ENCODE assay signal across 33 cellular contexts in genomic region chr14:70748422-70748821, GRCh38.
"Had no signal": no experiment of that assay in that cellular context is flagged by ENCODE, and none has a peak within 500 bp of the region (broad histone marks: within the 10 kb centered on the region; RNA-seq: fewer than 3 reads in every experiment).

No MANE protein-coding gene starts in this region.

- H3K27me3 Mint-ChIP-seq: activated naive CD8-positive, alpha-beta T cell treated with anti-CD3 and anti-CD28 coated beads for 36 hours; central memory CD8-positive, alpha-beta T cell; natural killer cell treated with Interleukin-12 subunit alpha and Interleukin-12 subunit beta and Interleukin-15 and Interleukin-18, amount 100 ng/mL, for 72 hours; progenitor cell of endocrine pancreas; stimulated activated memory B cell treated with anti-CD40 and anti-IgM and Interleukin-4, amounts not matched to agents 10 μg/mL and 1 μg/mL and 100 μg/mL, for 72 hours; stimulated activated naive CD8-positive, alpha-beta T cell treated with anti-CD3 and anti-CD28 coated beads, Interleukin-15, amount 100 ng/mL, for 72 hours had no signal

- H3K36me3 ChIP-seq: ascending aorta, lower lobe of right lung, thyroid gland, upper lobe of left lung had no signal

- H3K27me3 ChIP-seq: ascending aorta, esophagus squamous epithelium, heart left ventricle, thyroid gland, upper lobe of left lung had no signal

- H3K27ac Mint-ChIP-seq: activated naive CD8-positive, alpha-beta T cell treated with anti-CD3 and anti-CD28 coated beads for 36 hours; natural killer cell treated with Interleukin-12 subunit alpha and Interleukin-12 subunit beta and Interleukin-15 and Interleukin-18, amount 100 ng/mL, for 72 hours; progenitor cell of endocrine pancreas; stimulated activated memory B cell treated with anti-CD40 and anti-IgM and Interleukin-4, amounts not matched to agents 10 μg/mL and 1 μg/mL and 100 μg/mL, for 72 hours; stimulated activated naive CD8-positive, alpha-beta T cell treated with anti-CD3 and anti-CD28 coated beads, Interleukin-15, amount 100 ng/mL, for 72 hours; T-helper 1 cell treated with Interleukin-12 subunit alpha and Interleukin-12 subunit beta and Interleukin-4 antibody, amounts not matched to agents 30 μg/mL and 1 μg/mL, for 36 hours had no signal

- H3K9me3 ChIP-seq: ascending aorta, esophagus squamous epithelium, heart left ventricle, lower lobe of right lung, thyroid gland, upper lobe of left lung had no signal

- H3K4me1 ChIP-seq: ascending aorta, esophagus squamous epithelium, heart left ventricle had no signal

- ATAC-seq: heart left ventricle; left lobe of liver; lower lobe of right lung; natural killer cell treated with Interleukin-12 subunit alpha and Interleukin-12 subunit beta and Interleukin-15 and Interleukin-18, amount 100 ng/mL, for 72 hours; sciatic nerve; stimulated activated memory B cell treated with anti-CD40 and anti-IgM and Interleukin-4, amounts not matched to agents 10 μg/mL and 1 μg/mL and 100 μg/mL, for 72 hours; stimulated activated naive CD8-positive, alpha-beta T cell treated with anti-CD3 and anti-CD28 coated beads, Interleukin-15, amount 100 ng/mL, for 72 hours had no signal

- H3K4me3 Mint-ChIP-seq: activated naive CD8-positive, alpha-beta T cell treated with anti-CD3 and anti-CD28 coated beads for 36 hours; central memory CD8-positive, alpha-beta T cell; natural killer cell treated with Interleukin-12 subunit alpha and Interleukin-12 subunit beta and Interleukin-15 and Interleukin-18, amount 100 ng/mL, for 72 hours; stimulated activated memory B cell treated with anti-CD40 and anti-IgM and Interleukin-4, amounts not matched to agents 10 μg/mL and 1 μg/mL and 100 μg/mL, for 72 hours; stimulated activated naive CD8-positive, alpha-beta T cell treated with anti-CD3 and anti-CD28 coated beads, Interleukin-15, amount 100 ng/mL, for 72 hours; T-helper 1 cell treated with Interleukin-12 subunit alpha and Interleukin-12 subunit beta and Interleukin-4 antibody, amounts not matched to agents 30 μg/mL and 1 μg/mL, for 36 hours had no signal

- H3K9me3 Mint-ChIP-seq: activated naive CD8-positive, alpha-beta T cell treated with anti-CD3 and anti-CD28 coated beads for 36 hours; central memory CD8-positive, alpha-beta T cell; natural killer cell treated with Interleukin-12 subunit alpha and Interleukin-12 subunit beta and Interleukin-15 and Interleukin-18, amount 100 ng/mL, for 72 hours; stimulated activated memory B cell treated with anti-CD40 and anti-IgM and Interleukin-4, amounts not matched to agents 10 μg/mL and 1 μg/mL and 100 μg/mL, for 72 hours; stimulated activated naive CD8-positive, alpha-beta T cell treated with anti-CD3 and anti-CD28 coated beads, Interleukin-15, amount 100 ng/mL, for 72 hours had no signal

- H3K4me1 Mint-ChIP-seq: activated naive CD8-positive, alpha-beta T cell treated with anti-CD3 and anti-CD28 coated beads for 36 hours; central memory CD8-positive, alpha-beta T cell; stimulated activated memory B cell treated with anti-CD40 and anti-IgM and Interleukin-4, amounts not matched to agents 10 μg/mL and 1 μg/mL and 100 μg/mL, for 72 hours; stimulated activated naive CD8-positive, alpha-beta T cell treated with anti-CD3 and anti-CD28 coated beads, Interleukin-15, amount 100 ng/mL, for 72 hours had no signal

- H3K4me3 ChIP-seq: ascending aorta, esophagus squamous epithelium, heart left ventricle, lower lobe of right lung, smooth muscle cell, thyroid gland, upper lobe of left lung had no signal

- DNase-seq: activated CD4-positive, alpha-beta T cell treated with anti-CD3 and anti-CD28 coated beads for 4 hours; activated CD4-positive, alpha-beta T cell treated with anti-CD3 and anti-CD28 coated beads, Interleukin-2, amount 50 U/mL, for 48 hours; activated CD8-positive, alpha-beta memory T cell treated with anti-CD3 and anti-CD28 coated beads for 24 hours; activated effector memory CD4-positive, alpha-beta T cell treated with Interleukin-2 at 50 U/mL for 16 hours; activated naive CD4-positive, alpha-beta T cell treated with Interleukin-2 at 50 U/mL for 16 hours; activated naive CD8-positive, alpha-beta T cell treated with anti-CD3 and anti-CD28 coated beads for 36 hours; dermis blood vessel endothelial cell; effector CD4-positive, alpha-beta T cell; esophagus squamous epithelium; heart left ventricle; hypothalamus; kidney glomerular epithelial cell; lower lobe of right lung; mesendoderm; retina; stimulated activated CD4-positive, alpha-beta T cell treated with anti-CD3 and anti-CD28 coated beads, Interleukin-1b, Interleukin-23, amount 100 ng/mL, for 48 hours; stimulated activated CD4-positive, alpha-beta T cell treated with anti-CD3 and anti-CD28 coated beads, Interleukin-4, amount 100 ng/mL, for 4 hours; stimulated activated CD8-positive, alpha-beta memory T cell treated with anti-CD3 and anti-CD28 coated beads, Interleukin-4, amount 100 ng/mL, for 48 hours; stimulated activated naive CD8-positive, alpha-beta T cell treated with anti-CD3 and anti-CD28 coated beads, Interleukin-15, amount 100 ng/mL, for 72 hours; T-helper 9 cell; thyroid gland had no signal

- H3K27ac ChIP-seq: ascending aorta, epithelial cell of prostate, esophagus squamous epithelium, heart left ventricle, lower lobe of right lung, upper lobe of left lung, VCaP had no signal
